ENCODE assay signal across 11 cellular contexts in genomic region chr2:148812306-148812705, GRCh38.
DNase-seq lines count a peak whose midpoint lies in the region; ATAC-seq and TF ChIP-seq lines count a peak whose summit lies in the region.
"Had no signal": no experiment of that assay in that cellular context is flagged by ENCODE, and none has a peak within 500 bp of the region (broad histone marks: within the 10 kb centered on the region; RNA-seq: fewer than 3 reads in every experiment).

No MANE protein-coding gene starts in this region.

- no peak for TF ChIP-seq CTCF in WTC11 (IDR thresholded peaks at IDR 0.05)
- TF ChIP-seq CTCF in Caco-2 (IDR thresholded peaks at IDR 0.05; ENCODE audit: insufficient read depth in 1 of 2, low read depth in 1 of 2, low read length in 1 of 2, severe bottlenecking in 1 of 2, unreplicated experiment in 1 of 2), result no peak

- intact Hi-C loops in Caco-2 (cut with micrococcal nuclease; ENCODE audit: unreplicated experiment), result no loop called here

- H3K9me3 ChIP-seq in Caco-2, result no peaks in the 10 kb centered on the region

- BruUV-seq in Caco-2 (replicated peaks; lab: Mats Ljungman, UMichigan), result no TSS peak

- no peaks in the 10 kb centered on the region for H3K27me3 ChIP-seq in Caco-2 (replicated peaks; ENCODE audit: control insufficient read depth, insufficient read depth, low read length)

- H3K4me3 Mint-ChIP-seq in WTC11 (no peak overlapping the region), Caco-2 (ENCODE audit: unreplicated experiment) (no peak overlapping the region)
- H3K4me3 Mint-ChIP-seq in activated T-cell treated with anti-CD3 and anti-CD28 coated beads, Interleukin-2, amount 50 U/mL, for 72 hours, result no peak overlapping the region
- H3K4me3 Mint-ChIP-seq: dendritic cell treated with granulocyte-macrophage colony-stimulating factor and Interleukin-4, amounts not matched to agents 40 ng/mL and 50 ng/mL, for 4 days had no signal

- CTCF ChIA-PET in WTC11 (lab: Charles Lee), result interaction anchor here (0.6 to 1.1 kb wide), 6 partner anchors 12 to 303 kb away, joined by 3 to 5 read pairs (median 3); no protein-coding TSS in a partner anchor
- CTCF ChIA-PET in Caco-2 (lab: Charles Lee), result no interaction called here

- no peaks in the 10 kb centered on the region for H3K36me3 ChIP-seq in Caco-2 (ENCODE audit: control insufficient read depth, insufficient read depth, low read length)

- H3K36me3 Mint-ChIP-seq in WTC11, result peaks cover 5% of the 10 kb centered on the region
- peaks cover 0 to 5% of the 10 kb centered on the region in 2 donors for H3K36me3 Mint-ChIP-seq in activated T-cell treated with anti-CD3 and anti-CD28 coated beads, Interleukin-2, amount 50 U/mL, for 72 hours (ENCODE audit: insufficient read depth in 2 of 2)
- H3K36me3 Mint-ChIP-seq in Caco-2 (ENCODE audit: insufficient read depth, unreplicated experiment), result no peaks in the 10 kb centered on the region

- DNase-seq in HCEC 1CT (peak; percentile 15), WTC11 (ENCODE audit: low spot score) (no peak), glomerular visceral epithelial cell (ENCODE audit: extremely low spot score) (peak; percentile 47), skeletal muscle cell (ENCODE audit: low read depth) (peak; percentile 43), Caco-2 (no peak), DMS153 treated with DMSO at 0.1 percent for 48 hours (lab: John Stamatoyannopoulos, UW; ENCODE audit: unreplicated experiment) (no peak)
- no peak for DNase-seq in activated T-cell treated with anti-CD3 and anti-CD28 coated beads, Interleukin-2, amount 50 U/mL, for 72 hours
- DNase-seq: activated CD8-positive, alpha-beta memory T cell treated with anti-CD3 and anti-CD28 coated beads, Interleukin-2, amount 50 U/mL, for 4 hours; NCI-H2081 treated with DMSO at 0.1 percent for 48 hours had no signal

- ATAC-seq in WTC11 (no peak), HG03097 (IDR thresholded peaks at IDR 0.05; ENCODE audit: low FRiP score, unreplicated experiment) (no peak)
- ATAC-seq in activated T-cell treated with anti-CD3 and anti-CD28 coated beads, Interleukin-2, amount 50 U/mL, for 72 hours (replicated peaks in 1 of 2), result no peak

- peaks cover 8% of the 10 kb centered on the region for H3K9me3 Mint-ChIP-seq in WTC11
- peaks cover 2 to 3% of the 10 kb centered on the region in 2 donors for H3K9me3 Mint-ChIP-seq in activated T-cell treated with anti-CD3 and anti-CD28 coated beads, Interleukin-2, amount 50 U/mL, for 72 hours
- no peaks in the 10 kb centered on the region for H3K9me3 Mint-ChIP-seq in Caco-2 (ENCODE audit: unreplicated experiment)
- H3K9me3 Mint-ChIP-seq: dendritic cell treated with granulocyte-macrophage colony-stimulating factor and Interleukin-4, amounts not matched to agents 40 ng/mL and 50 ng/mL, for 4 days had no signal

- POLR2A ChIA-PET in WTC11 (lab: Charles Lee) (no interaction called here), Caco-2 (lab: Charles Lee) (no interaction called here)

- peaks cover 4% of the 10 kb centered on the region for H3K27me3 Mint-ChIP-seq in WTC11 (ENCODE audit: low read depth)
- peaks cover 24% of the 10 kb centered on the region for H3K27me3 Mint-ChIP-seq in activated T-cell treated with anti-CD3 and anti-CD28 coated beads, Interleukin-2, amount 50 U/mL, for 72 hours (ENCODE audit: low read depth)
- no peaks in the 10 kb centered on the region for H3K27me3 Mint-ChIP-seq in Caco-2 (ENCODE audit: insufficient read depth, unreplicated experiment)

- H3K4me1 Mint-ChIP-seq in WTC11, result peaks cover 69% of the 10 kb centered on the region
- H3K4me1 Mint-ChIP-seq in activated T-cell treated with anti-CD3 and anti-CD28 coated beads, Interleukin-2, amount 50 U/mL, for 72 hours (ENCODE audit: low read depth), result peaks cover 37% of the 10 kb centered on the region
- H3K4me1 Mint-ChIP-seq in Caco-2 (ENCODE audit: low read depth, unreplicated experiment), result no peaks in the 10 kb centered on the region

- H3K4me3 ChIP-seq in skeletal muscle cell (ENCODE audit: low read depth, low read length) (no peak overlapping the region), Caco-2 (ENCODE audit: low read depth, low read length) (no peak overlapping the region)

- no peaks in the 10 kb centered on the region for H3K4me1 ChIP-seq in Caco-2

- 0 out of 2 replicates have a peak overlapping the region, but pooled peaks have one; percentile 38 for H3K27ac Mint-ChIP-seq in WTC11
- H3K27ac Mint-ChIP-seq in activated T-cell treated with anti-CD3 and anti-CD28 coated beads, Interleukin-2, amount 50 U/mL, for 72 hours, result no peak overlapping the region
- no peak overlapping the region for H3K27ac Mint-ChIP-seq in Caco-2 (ENCODE audit: unreplicated experiment)
- H3K27ac Mint-ChIP-seq: dendritic cell treated with granulocyte-macrophage colony-stimulating factor and Interleukin-4, amounts not matched to agents 40 ng/mL and 50 ng/mL, for 4 days had no signal

TF ChIP-seq in WTC11, 78 proteins besides CTCF, POLR2A, EP300 and RAD21:
- no peak for TF ChIP-seq TCF7 (CRISPR knock-in tag; IDR thresholded peaks at IDR 0.05; ENCODE audit: low read depth)
- TF ChIP-seq MAX (CRISPR knock-in tag; IDR thresholded peaks at IDR 0.05), result peak; percentile 44; the same call in 1 of the 2 replicates
- no peak for TF ChIP-seq ZNF121 (CRISPR knock-in tag; IDR thresholded peaks at IDR 0.05)
- TF ChIP-seq, protein P1, sequence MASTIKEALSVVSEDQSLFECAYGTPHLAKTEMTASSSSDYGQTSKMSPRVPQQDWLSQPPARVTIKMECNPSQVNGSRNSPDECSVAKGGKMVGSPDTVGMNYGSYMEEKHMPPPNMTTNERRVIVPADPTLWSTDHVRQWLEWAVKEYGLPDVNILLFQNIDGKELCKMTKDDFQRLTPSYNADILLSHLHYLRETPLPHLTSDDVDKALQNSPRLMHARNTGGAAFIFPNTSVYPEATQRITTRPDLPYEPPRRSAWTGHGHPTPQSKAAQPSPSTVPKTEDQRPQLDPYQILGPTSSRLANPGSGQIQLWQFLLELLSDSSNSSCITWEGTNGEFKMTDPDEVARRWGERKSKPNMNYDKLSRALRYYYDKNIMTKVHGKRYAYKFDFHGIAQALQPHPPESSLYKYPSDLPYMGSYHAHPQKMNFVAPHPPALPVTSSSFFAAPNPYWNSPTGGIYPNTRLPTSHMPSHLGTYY (CRISPR knock-in tag; IDR thresholded peaks at IDR 0.05), result no peak
- no peak for TF ChIP-seq GRHL2 (CRISPR knock-in tag; IDR thresholded peaks at IDR 0.05; ENCODE audit: insufficient replicate concordance, severe bottlenecking)
- no peak for TF ChIP-seq RORB (CRISPR knock-in tag; IDR thresholded peaks at IDR 0.05)

Comparison
In these comparisons a context has a peak if more than half of its experiments do, and no peak if none do; other contexts are left out.
1. DNase-seq: peak in HCEC 1CT (single experiment), glomerular visceral epithelial cell (single experiment) and skeletal muscle cell (single experiment); none in WTC11 (single experiment), activated T-cell treated with anti-CD3 and anti-CD28 coated beads, Interleukin-2, amount 50 U/mL, for 72 hours (0 of 2), Caco-2 (0 of 2) and DMS153 treated with DMSO at 0.1 percent for 48 hours (single experiment).